ENCODE assay signal across 1 cellular context in the genomic region with DNA sequence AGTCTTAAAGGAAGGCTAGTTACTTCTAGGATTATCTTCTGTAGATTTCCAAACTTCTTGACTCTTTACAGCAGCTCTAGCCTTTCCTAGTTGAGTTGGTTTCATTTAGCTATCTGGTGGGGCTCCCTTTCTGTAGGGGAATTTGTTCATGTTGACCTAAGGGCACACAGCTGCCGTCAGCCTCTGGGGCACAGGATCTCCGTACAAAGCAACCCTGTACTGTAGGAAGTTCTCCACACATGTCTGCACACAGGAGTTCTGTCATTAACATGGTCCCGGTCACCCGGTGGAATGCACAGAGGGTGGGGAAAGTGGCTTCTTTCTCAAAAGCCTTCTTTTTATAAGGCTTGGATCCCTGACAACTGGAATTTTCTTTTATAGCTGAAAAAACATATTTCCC.
A peak's percentile ranks its signal among the peaks of the same experiment; 100 is the strongest.
TF ChIP-seq lines count a peak whose summit lies in the region.

No MANE protein-coding gene starts in this region.

TF ChIP-seq in HepG2, 621 proteins besides CTCF, POLR2A, EP300 and RAD21 (continued from another document):
- TF ChIP-seq TFAP4 (IDR thresholded peaks at IDR 0.05; ENCODE audit: borderline replicate concordance, low read depth) (0 out of 2 replicates have a peak, but pooled peaks have one; percentile 32), FOXA1 (IDR thresholded peaks at IDR 0.05) (no peak), FOXA1 (CRISPR knock-in tag; IDR thresholded peaks at IDR 0.05) (peak; percentile 53; the same call in 1 of the 2 replicates), HMG20A (CRISPR knock-in tag; IDR thresholded peaks at IDR 0.05; ENCODE audit: borderline replicate concordance) (0 out of 2 replicates have a peak, but pooled peaks have one; percentile 36), ZNF7 (CRISPR knock-in tag; IDR thresholded peaks at IDR 0.05) (0 out of 2 replicates have a peak, but pooled peaks have one; percentile 60), JUNB (CRISPR knock-in tag; IDR thresholded peaks at IDR 0.05; ENCODE audit: borderline replicate concordance) (no peak), ZNF552 (CRISPR knock-in tag; IDR thresholded peaks at IDR 0.05; ENCODE audit: borderline replicate concordance) (no peak)
